In the genomic region with DNA sequence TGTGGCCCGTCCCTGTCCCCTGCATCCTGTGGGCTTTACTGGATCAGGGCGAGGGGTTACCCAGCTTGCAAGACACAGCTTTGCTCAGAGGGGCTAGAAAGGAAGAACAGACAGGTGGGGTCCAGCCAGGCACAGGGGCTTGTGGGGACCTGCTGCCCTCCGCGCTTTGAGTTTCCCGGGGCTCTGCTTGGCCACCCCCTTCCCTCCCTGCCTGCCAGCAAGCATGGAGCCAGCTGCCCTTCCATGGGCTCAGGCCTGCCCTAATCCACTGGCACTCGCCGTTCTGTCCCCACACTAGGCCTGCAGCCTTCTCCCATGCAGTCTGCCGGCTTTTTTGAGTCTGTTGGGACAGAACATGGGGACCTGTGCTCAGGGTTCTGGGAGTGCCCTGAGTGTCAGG, we compare ENCODE assay signal across 12 cellular contexts. TPM values are rescaled to one million over a fixed set of nuclear protein-coding genes. Genes with fewer than 3 reads are reported as not detected.
DNase-seq lines count a peak whose midpoint lies in the region; ATAC-seq and TF ChIP-seq lines count a peak whose summit lies in the region.
"Had no signal": no experiment of that assay in that cellular context is flagged by ENCODE, and none has a peak within 500 bp of the region (broad histone marks: within the 10 kb centered on the region; RNA-seq: fewer than 3 reads in every experiment).

No MANE protein-coding gene starts in this region.

- H2AFZ ChIP-seq in DND-41 (ENCODE audit: low read depth, low read length) (no peak overlapping the region), Loucy (ENCODE audit: low read length) (no peak overlapping the region)

- H3K36me3 Mint-ChIP-seq in central memory CD8-positive, alpha-beta T cell (ENCODE audit: insufficient read depth): peaks cover 18% of the 10 kb centered on the region
- peaks cover 4% of the 10 kb centered on the region for H3K36me3 Mint-ChIP-seq in progenitor cell of endocrine pancreas (ENCODE audit: insufficient read depth)

- H3K4me2 ChIP-seq in DND-41 (ENCODE audit: insufficient read depth, low read length) (peak overlapping the region; percentile 94; the same call in 1 of the 2 replicates), Loucy (ENCODE audit: low read depth, low read length, poor library complexity, severe bottlenecking) (peak overlapping the region; percentile 54)

- H4K20me1 ChIP-seq in DND-41 (ENCODE audit: insufficient read depth, low read length): peaks cover 68% of the 10 kb centered on the region
- no peaks in the 10 kb centered on the region for H4K20me1 ChIP-seq in Loucy (ENCODE audit: insufficient read depth, low read length, poor library complexity, severe bottlenecking)

- H3K4me3 ChIP-seq in DND-41 (ENCODE audit: low read depth in 1 of 2, low read length in 2 of 2) (no peak overlapping the region), Loucy (ENCODE audit: low read length, poor library complexity, severe bottlenecking) (no peak overlapping the region)
- H3K4me3 ChIP-seq: gastroesophageal sphincter had no signal

- no peak for DNase-seq in DND-41
- no peak for DNase-seq in central memory CD8-positive, alpha-beta T cell (ENCODE audit: low spot score in 2 of 2)
- no peak for DNase-seq in progenitor cell of endocrine pancreas (ENCODE audit: low spot score, unreplicated experiment)
- no peak for DNase-seq in stimulated activated CD8-positive, alpha-beta memory T cell treated with anti-CD3 and anti-CD28 coated beads, Interleukin-4, amount 100 ng/mL, for 48 hours
- DNase-seq in EL: no peak
- no peak for DNase-seq in CD1c-positive myeloid dendritic cell (ENCODE audit: extremely low spot score)
- DNase-seq: COR-L47, NCI-H1092, NCI-H2227 treated with DMSO at 0.1 percent for 48 hours had no signal

- no peaks in the 10 kb centered on the region for H3K9me3 Mint-ChIP-seq in central memory CD8-positive, alpha-beta T cell
- no peaks in the 10 kb centered on the region for H3K9me3 Mint-ChIP-seq in progenitor cell of endocrine pancreas (ENCODE audit: low read depth)

- no peaks in the 10 kb centered on the region for H3K27me3 Mint-ChIP-seq in central memory CD8-positive, alpha-beta T cell
- H3K27me3 Mint-ChIP-seq in progenitor cell of endocrine pancreas: peaks cover 3% of the 10 kb centered on the region

- H3K9me3 ChIP-seq in DND-41 (ENCODE audit: insufficient read depth, low read length, severe bottlenecking): no peaks in the 10 kb centered on the region
- no peaks in the 10 kb centered on the region for H3K9me3 ChIP-seq in Loucy (ENCODE audit: insufficient read depth, low read depth, low read length)
- H3K9me3 ChIP-seq: gastroesophageal sphincter had no signal

- peak overlapping the region; percentile 84 for H3K27ac Mint-ChIP-seq in central memory CD8-positive, alpha-beta T cell (ENCODE audit: low read depth)
- peak overlapping the region; percentile 56 for H3K27ac Mint-ChIP-seq in progenitor cell of endocrine pancreas

- H3F3A ChIP-seq in Loucy (ENCODE audit: low read depth): no peaks in the 10 kb centered on the region

- peaks cover 43% of the 10 kb centered on the region for H3K4me1 Mint-ChIP-seq in central memory CD8-positive, alpha-beta T cell
- H3K4me1 Mint-ChIP-seq in progenitor cell of endocrine pancreas (ENCODE audit: low read depth): peaks cover 27% of the 10 kb centered on the region

- H3K4me1 ChIP-seq in DND-41 (ENCODE audit: insufficient read depth, low read length) (peaks cover 50% of the 10 kb centered on the region), Loucy (ENCODE audit: insufficient read depth, low read length, poor library complexity, severe bottlenecking) (peaks cover 14% of the 10 kb centered on the region)

- H3K36me3 ChIP-seq in DND-41 (ENCODE audit: insufficient read depth, low read length): peaks cover 17% of the 10 kb centered on the region
- no peaks in the 10 kb centered on the region for H3K36me3 ChIP-seq in Loucy (ENCODE audit: insufficient read depth, low read length)

- no peak for ATAC-seq in DND-41 (ENCODE audit: insufficient read depth, low read depth)
- no peak for ATAC-seq in central memory CD8-positive, alpha-beta T cell (replicated peaks; ENCODE audit: extremely low read depth, poor library complexity, severe bottlenecking)
- ATAC-seq: gastroesophageal sphincter, right cardiac atrium had no signal

- TF ChIP-seq CTCF in DND-41 (IDR thresholded peaks at IDR 0.05; ENCODE audit: borderline replicate concordance, extremely low read depth, low read length, poor library complexity, severe bottlenecking) (no peak), Loucy (conservative IDR thresholded peaks at IDR 0.05; ENCODE audit: low read length) (no peak), progenitor cell of endocrine pancreas (IDR thresholded peaks at IDR 0.05; ENCODE audit: unreplicated experiment) (no peak)

- peak overlapping the region; percentile 12; the same call in 1 of the 2 replicates for H3K27ac ChIP-seq in DND-41 (ENCODE audit: low read length)

- no peaks in the 10 kb centered on the region for H3K27me3 ChIP-seq in DND-41 (ENCODE audit: insufficient read depth, low read length, poor library complexity)
- no peaks in the 10 kb centered on the region for H3K27me3 ChIP-seq in Loucy (ENCODE audit: insufficient read depth, low read length, poor library complexity, severe bottlenecking)
- H3K27me3 ChIP-seq: gastroesophageal sphincter had no signal

- no peaks in the 10 kb centered on the region for H3K9me2 ChIP-seq in Loucy (replicated peaks; ENCODE audit: low read depth, low read length)

- peak overlapping the region; percentile 59 for H3K4me3 Mint-ChIP-seq in central memory CD8-positive, alpha-beta T cell
- no peak overlapping the region for H3K4me3 Mint-ChIP-seq in progenitor cell of endocrine pancreas (ENCODE audit: low read depth)

- H3K79me2 ChIP-seq in DND-41 (ENCODE audit: insufficient read depth, low read length): peaks cover 57% of the 10 kb centered on the region
- peaks cover 28% of the 10 kb centered on the region; the same call in 1 of the 2 replicates for H3K79me2 ChIP-seq in Loucy (ENCODE audit: insufficient read depth, low read length)

- H3K9ac ChIP-seq in DND-41 (ENCODE audit: low read depth, low read length) (no peak overlapping the region), Loucy (ENCODE audit: low read depth, low read length, poor library complexity, severe bottlenecking) (no peak overlapping the region)

RNA-seq across cellular contexts. Expression of gene SNN, which starts 3.4 kb away (rescaled TPM):
- total RNA-seq in progenitor cell of endocrine pancreas: 80.6 and 80.9 TPM in 2 replicates
